In the genomic region with DNA sequence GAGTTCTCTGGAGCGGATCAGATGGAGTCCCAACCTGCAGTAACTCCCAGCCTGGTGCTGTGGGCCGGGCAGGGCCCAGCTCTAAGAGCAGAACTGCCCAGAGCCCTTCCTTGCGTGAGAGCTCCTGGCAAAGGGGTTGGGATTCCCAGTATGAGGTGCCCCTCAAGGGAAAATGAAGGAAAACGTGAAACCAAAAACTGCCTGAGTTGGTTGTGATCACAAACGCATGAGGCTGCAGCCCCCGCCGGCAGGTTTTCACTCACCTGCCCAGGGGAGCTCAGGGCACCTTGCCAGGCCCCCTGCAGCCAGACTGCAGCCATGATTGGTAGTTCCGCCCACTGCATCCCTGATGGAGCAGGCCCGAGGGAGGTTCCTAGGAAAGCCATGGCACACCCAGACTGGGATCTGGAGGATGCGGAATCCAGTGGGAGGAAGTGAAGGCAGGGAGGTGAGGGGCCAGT, we compare ENCODE assay signal across 15 cellular contexts.
"Had no signal": no experiment of that assay in that cellular context is flagged by ENCODE, and none has a peak within 500 bp of the region (broad histone marks: within the 10 kb centered on the region; RNA-seq: fewer than 3 reads in every experiment).

No MANE protein-coding gene starts in this region.

- H3K4me3 Mint-ChIP-seq: activated CD4-positive, alpha-beta memory T cell treated with anti-CD3 and anti-CD28 coated beads for 36 hours; activated naive CD8-positive, alpha-beta T cell treated with anti-CD3 and anti-CD28 coated beads for 36 hours; activated T-cell treated with anti-CD3 and anti-CD28 coated beads, Interleukin-2, amount 50 U/mL, for 4 hours; endodermal cell; naive thymus-derived CD4-positive, alpha-beta T cell had no signal

- H3K4me1 Mint-ChIP-seq: activated naive CD8-positive, alpha-beta T cell treated with anti-CD3 and anti-CD28 coated beads for 36 hours; endodermal cell; naive thymus-derived CD4-positive, alpha-beta T cell had no signal

- H3K27ac Mint-ChIP-seq: activated CD4-positive, alpha-beta memory T cell treated with anti-CD3 and anti-CD28 coated beads for 36 hours; activated naive CD8-positive, alpha-beta T cell treated with anti-CD3 and anti-CD28 coated beads for 36 hours; endodermal cell; naive thymus-derived CD4-positive, alpha-beta T cell had no signal

- H3K9me3 ChIP-seq: psoas muscle, right lobe of liver had no signal

- H3K4me1 ChIP-seq: psoas muscle, right lobe of liver had no signal

- H3K27me3 ChIP-seq: right lobe of liver had no signal

- H3K36me3 ChIP-seq: right lobe of liver had no signal

- H3K4me3 ChIP-seq: hepatocyte, psoas muscle, right lobe of liver had no signal

- DNase-seq: activated CD4-positive, alpha-beta memory T cell treated with anti-CD3 and anti-CD28 coated beads for 36 hours; activated gamma-delta T cell treated with Interleukin-2 at 50 U/mL for 16 hours; activated naive CD8-positive, alpha-beta T cell treated with anti-CD3 and anti-CD28 coated beads for 36 hours; activated T-cell treated with anti-CD3 and anti-CD28 coated beads, Interleukin-2, amount 50 U/mL, for 4 hours; endodermal cell; kidney glomerular epithelial cell; naive thymus-derived CD4-positive, alpha-beta T cell; occipital lobe; psoas muscle; right lobe of liver; stimulated activated CD4-positive, alpha-beta T cell treated with anti-CD3 and anti-CD28 coated beads, Interleukin-12 subunit alpha, Interleukin-12 subunit beta, amount 100 ng/mL, for 4 hours; stimulated activated CD4-positive, alpha-beta T cell treated with anti-CD3 and anti-CD28 coated beads, Interleukin-2, amount 100 ng/mL, for 48 hours; stimulated activated naive CD4-positive, alpha-beta T cell treated with Interleukin-2 at 50 U/mL for 16 hours had no signal

- H3K9me3 Mint-ChIP-seq: activated CD4-positive, alpha-beta memory T cell treated with anti-CD3 and anti-CD28 coated beads for 36 hours; activated naive CD8-positive, alpha-beta T cell treated with anti-CD3 and anti-CD28 coated beads for 36 hours; activated T-cell treated with anti-CD3 and anti-CD28 coated beads, Interleukin-2, amount 50 U/mL, for 4 hours; endodermal cell; naive thymus-derived CD4-positive, alpha-beta T cell had no signal

- H3K36me3 Mint-ChIP-seq: activated CD4-positive, alpha-beta memory T cell treated with anti-CD3 and anti-CD28 coated beads for 36 hours; activated naive CD8-positive, alpha-beta T cell treated with anti-CD3 and anti-CD28 coated beads for 36 hours; naive thymus-derived CD4-positive, alpha-beta T cell had no signal

- H3K27ac ChIP-seq: hepatocyte, psoas muscle, right lobe of liver, VCaP had no signal
